In genomic region chr1:145858238-145858936, GRCh38 we compare ENCODE assay signal across 8 cellular contexts. TPM values are rescaled to one million over a fixed set of nuclear protein-coding genes. Genes with fewer than 3 reads are reported as not detected.
DNase-seq lines count a peak whose midpoint lies in the region; ATAC-seq and TF ChIP-seq lines count a peak whose summit lies in the region.

No MANE protein-coding gene starts in this region.

- no peaks in the 10 kb centered on the region for H3K9me3 Mint-ChIP-seq in mesothelial cell of epicardium
- H3K9me3 Mint-ChIP-seq in stimulated activated memory B cell treated with anti-CD40 and anti-IgM and Interleukin-4, amounts not matched to agents 10 μg/mL and 1 μg/mL and 100 μg/mL, for 72 hours: no peaks in the 10 kb centered on the region

- H3K9me3 ChIP-seq in BLaER1 treated with 17β-estradiol and CSF1 and Interleukin-3, amounts not matched to agents 10 nM and 100 nM (replicated peaks in 1 of 11): no peaks in the 10 kb centered on the region
- H3K9me3 ChIP-seq in effector memory CD4-positive, alpha-beta T cell (ENCODE audit: control insufficient read depth, low read length): no peaks in the 10 kb centered on the region

- no peak for TF ChIP-seq CTCF in mesothelial cell of epicardium (IDR thresholded peaks at IDR 0.05; ENCODE audit: unreplicated experiment)

- H4K20me1 ChIP-seq in BLaER1 treated with 17β-estradiol and CSF1 and Interleukin-3, amounts not matched to agents 10 nM and 100 nM: peaks cover 0 to 6% (median 0%) of the 10 kb centered on the region in 11 experiments; a peak in 2 of 22 replicates

- peak overlapping the region; percentile 40 to 85 (median 79); a peak in 21 of 22 replicates for H3K27ac ChIP-seq in BLaER1 treated with 17β-estradiol and CSF1 and Interleukin-3, amounts not matched to agents 10 nM and 100 nM
- H3K27ac ChIP-seq in effector memory CD4-positive, alpha-beta T cell (ENCODE audit: insufficient read depth, low read length, poor library complexity, severe bottlenecking): peak overlapping the region; percentile 78

- peaks cover 30% of the 10 kb centered on the region for H3K36me3 Mint-ChIP-seq in mesothelial cell of epicardium
- peaks cover 30% of the 10 kb centered on the region for H3K36me3 Mint-ChIP-seq in stimulated activated memory B cell treated with anti-CD40 and anti-IgM and Interleukin-4, amounts not matched to agents 10 μg/mL and 1 μg/mL and 100 μg/mL, for 72 hours

- H3K9ac ChIP-seq in BLaER1 treated with 17β-estradiol and CSF1 and Interleukin-3, amounts not matched to agents 10 nM and 100 nM: peak overlapping the region; percentile 67 to 88 (median 81); a peak in 21 of 22 replicates

- peak overlapping the region; percentile 97 for H3K27ac Mint-ChIP-seq in mesothelial cell of epicardium
- peak overlapping the region; percentile 89 for H3K27ac Mint-ChIP-seq in stimulated activated memory B cell treated with anti-CD40 and anti-IgM and Interleukin-4, amounts not matched to agents 10 μg/mL and 1 μg/mL and 100 μg/mL, for 72 hours

- peak; percentile 9 for ATAC-seq in GM21423 (IDR thresholded peaks at IDR 0.05; ENCODE audit: unreplicated experiment)
- peak; percentile 62 for ATAC-seq in stimulated activated memory B cell treated with anti-CD40 and anti-IgM and Interleukin-4, amounts not matched to agents 10 μg/mL and 1 μg/mL and 100 μg/mL, for 72 hours

- peaks cover 9 to 29% (median 26%) of the 10 kb centered on the region in 10 experiments for H3K4me1 ChIP-seq in BLaER1 treated with 17β-estradiol and CSF1 and Interleukin-3, amounts not matched to agents 10 nM and 100 nM
- peaks cover 8% of the 10 kb centered on the region for H3K4me1 ChIP-seq in effector memory CD4-positive, alpha-beta T cell (ENCODE audit: control insufficient read depth, insufficient read depth, low read length, poor library complexity, severe bottlenecking)

- H3K4me3 Mint-ChIP-seq in mesothelial cell of epicardium: peak overlapping the region; percentile 96
- peak overlapping the region; percentile 99 for H3K4me3 Mint-ChIP-seq in stimulated activated memory B cell treated with anti-CD40 and anti-IgM and Interleukin-4, amounts not matched to agents 10 μg/mL and 1 μg/mL and 100 μg/mL, for 72 hours

- peaks cover 9% of the 10 kb centered on the region for H3K4me1 Mint-ChIP-seq in mesothelial cell of epicardium
- peaks cover 20% of the 10 kb centered on the region for H3K4me1 Mint-ChIP-seq in stimulated activated memory B cell treated with anti-CD40 and anti-IgM and Interleukin-4, amounts not matched to agents 10 μg/mL and 1 μg/mL and 100 μg/mL, for 72 hours

- peaks cover 5% of the 10 kb centered on the region for H3K27me3 Mint-ChIP-seq in mesothelial cell of epicardium (ENCODE audit: low read depth)
- no peaks in the 10 kb centered on the region for H3K27me3 Mint-ChIP-seq in stimulated activated memory B cell treated with anti-CD40 and anti-IgM and Interleukin-4, amounts not matched to agents 10 μg/mL and 1 μg/mL and 100 μg/mL, for 72 hours

- peak overlapping the region; percentile 67 to 88 (median 78) for H3K4me3 ChIP-seq in BLaER1 treated with 17β-estradiol and CSF1 and Interleukin-3, amounts not matched to agents 10 nM and 100 nM
- peak overlapping the region; percentile 99 for H3K4me3 ChIP-seq in effector memory CD4-positive, alpha-beta T cell (ENCODE audit: insufficient read depth, low read depth, low read length, poor library complexity, severe bottlenecking)

- peak; percentile 53 for DNase-seq in NCI-H1694 (lab: John Stamatoyannopoulos, UW)
- peak; percentile 48 to 61 for DNase-seq in activated CD4-positive, alpha-beta T cell treated with anti-CD3 and anti-CD28 coated beads for 4 hours
- peak; percentile 39 to 63 (median 57) for DNase-seq in effector memory CD4-positive, alpha-beta T cell
- DNase-seq in mesothelial cell of epicardium (ENCODE audit: low spot score in 2 of 2, unreplicated experiment in 2 of 2): peak in 1 of 2 experiments; percentile 58
- no peak for DNase-seq in 8988T

- no peaks in the 10 kb centered on the region for H3K27me3 ChIP-seq in BLaER1 treated with 17β-estradiol and CSF1 and Interleukin-3, amounts not matched to agents 10 nM and 100 nM
- no peaks in the 10 kb centered on the region for H3K27me3 ChIP-seq in effector memory CD4-positive, alpha-beta T cell (replicated peaks; ENCODE audit: control insufficient read depth, insufficient read depth, low read length, poor library complexity, severe bottlenecking)

- H3K4me2 ChIP-seq in BLaER1 treated with 17β-estradiol and CSF1 and Interleukin-3, amounts not matched to agents 10 nM and 100 nM: peak overlapping the region; percentile 70 to 88 (median 83)

- H3K36me3 ChIP-seq in BLaER1 treated with 17β-estradiol and CSF1 and Interleukin-3, amounts not matched to agents 10 nM and 100 nM: peaks cover 32 to 40% (median 36%) of the 10 kb centered on the region in 11 experiments
- peaks cover 14% of the 10 kb centered on the region for H3K36me3 ChIP-seq in effector memory CD4-positive, alpha-beta T cell (ENCODE audit: control insufficient read depth, insufficient read depth, low read length)

RNA-seq across cellular contexts. Expression of gene PIAS3, which starts 0.5 kb away (rescaled TPM):
- total RNA-seq in mesothelial cell of epicardium: 57.6 to 62.6 TPM (median 62.0 TPM) in 3 replicates

RNA-seq across cellular contexts. Expression of gene NUDT17, which starts 13.0 kb away (rescaled TPM):
- 4.7 to 5.4 TPM (median 5.3 TPM) in 3 replicates for total RNA-seq in mesothelial cell of epicardium

RNA-seq across cellular contexts. Expression of gene ANKRD35, which starts 27.3 kb away (rescaled TPM):
- 0.40 to 0.61 TPM (median 0.58 TPM) in 3 replicates for total RNA-seq in mesothelial cell of epicardium

RNA-seq across cellular contexts. Expression of gene POLR3C, which starts 34.4 kb away (rescaled TPM):
- total RNA-seq in mesothelial cell of epicardium: 32.5 to 34.2 TPM (median 33.5 TPM) in 3 replicates

RNA-seq across cellular contexts. Expression of gene RNF115, which starts 34.5 kb away (rescaled TPM):
- 13.9 to 15.3 TPM (median 15.0 TPM) in 3 replicates for total RNA-seq in mesothelial cell of epicardium
